In the genomic region with DNA sequence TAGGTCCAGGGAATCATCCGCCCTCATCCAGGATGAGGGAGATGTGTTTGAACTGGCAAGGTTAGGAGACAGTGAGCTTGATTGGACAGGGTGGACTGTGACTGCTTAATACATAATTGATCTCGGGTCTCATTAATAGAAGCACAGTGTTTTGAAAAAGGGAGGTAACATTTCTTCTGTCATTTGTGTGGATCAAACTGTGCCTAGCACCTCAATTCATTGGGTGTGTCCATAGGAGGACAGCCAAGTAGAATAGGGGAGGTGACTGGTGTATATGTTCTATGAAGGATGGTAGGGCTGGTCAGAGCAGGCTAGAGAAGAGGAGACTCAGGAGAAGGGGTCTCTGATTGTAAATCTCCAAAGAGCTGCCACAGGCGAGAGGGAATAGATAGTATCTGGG, we compare ENCODE assay signal across 33 cellular contexts. TPM values are rescaled to one million over a fixed set of nuclear protein-coding genes. Genes with fewer than 3 reads are reported as not detected.
"Had no signal": no experiment of that assay in that cellular context is flagged by ENCODE, and none has a peak within 500 bp of the region (broad histone marks: within the 10 kb centered on the region; RNA-seq: fewer than 3 reads in every experiment).

No MANE protein-coding gene starts in this region.

- H3K9me3 Mint-ChIP-seq: activated B cell treated with CpG ODN at 0.5 μM for 24 hours; activated CD4-positive, alpha-beta memory T cell treated with anti-CD3 and anti-CD28 coated beads for 36 hours; activated CD4-positive, alpha-beta T cell treated with anti-CD3 and anti-CD28 coated beads, Interleukin-2, amount 10 ng/mL, durations not matched to agents 24 days and 14 days; activated CD8-positive, alpha-beta T cell treated with anti-CD3 and anti-CD28 coated beads for 36 hours; activated naive CD4-positive, alpha-beta T cell treated with anti-CD3 and anti-CD28 coated beads, Interleukin-2, amount 10 ng/mL, durations not matched to agents 7 days and 5 days; activated naive CD4-positive, alpha-beta T cell treated with anti-CD3 and anti-CD28 coated beads, Interleukin-2, amount 50 U/mL, for 24 hours; activated naive CD8-positive, alpha-beta T cell treated with anti-CD3 and anti-CD28 coated beads, Interleukin-2, amount 10 ng/mL, durations not matched to agents 7 days and 5 days; activated naive CD8-positive, alpha-beta T cell treated with anti-CD3 and anti-CD28 coated beads, Interleukin-2, amount 50 U/mL, for 24 hours; activated T-cell treated with anti-CD3 and anti-CD28 coated beads, Interleukin-2, amount 50 U/mL, for 24 hours; activated T-helper 2 cell treated with anti-CD3 and anti-CD28 coated beads, Interferon-gamma antibody, Interleukin-2, Interleukin-4, amounts not matched to agents 10 μg/mL and 5 μg/mL and 100 μg/mL, durations not matched to agents 14 hours and 24 hours and 36 hours; central memory CD8-positive, alpha-beta T cell; T-helper 1 cell treated with Interleukin-12 subunit alpha and Interleukin-12 subunit beta and Interleukin-4 antibody, amounts not matched to agents 30 μg/mL and 1 μg/mL, for 36 hours; T-helper 2 cell treated with Interferon-gamma antibody and Interleukin-4, amounts not matched to agents 5 μg/mL and 100 μg/mL, for 36 hours had no signal

- H3K4me3 ChIP-seq: ascending aorta, cardiac muscle cell had no signal

- DNase-seq: activated B cell treated with CpG ODN at 0.5 μM for 24 hours; activated CD4-positive, alpha-beta memory T cell treated with anti-CD3 and anti-CD28 coated beads for 36 hours; activated CD4-positive, alpha-beta T cell treated with anti-CD3 and anti-CD28 coated beads for 4 hours; activated CD4-positive, alpha-beta T cell treated with anti-CD3 and anti-CD28 coated beads, Interleukin-2, amount 10 ng/mL, durations not matched to agents 24 days and 14 days; activated CD4-positive, alpha-beta T cell treated with anti-CD3 and anti-CD28 coated beads, Interleukin-2, amount 50 U/mL, for 1 hour; activated CD4-positive, alpha-beta T cell treated with anti-CD3 and anti-CD28 coated beads, Interleukin-2, amount 50 U/mL, for 4 hours; activated CD4-positive, CD25-positive, alpha-beta regulatory T cell treated with anti-CD3 and anti-CD28 coated beads, Interleukin-2, amount 50 U/mL, for 72 hours; activated CD8-positive, alpha-beta memory T cell treated with anti-CD3 and anti-CD28 coated beads, Interleukin-2, amount 50 U/mL, for 4 hours; activated CD8-positive, alpha-beta T cell treated with anti-CD3 and anti-CD28 coated beads for 36 hours; activated effector memory CD4-positive, alpha-beta T cell treated with Interleukin-2 at 50 U/mL for 16 hours; activated gamma-delta T cell; activated naive CD4-positive, alpha-beta T cell treated with anti-CD3 and anti-CD28 coated beads, Interleukin-2, amount 10 ng/mL, durations not matched to agents 7 days and 5 days; activated naive CD4-positive, alpha-beta T cell treated with Interleukin-2 at 50 U/mL for 16 hours; activated naive CD8-positive, alpha-beta T cell treated with anti-CD3 and anti-CD28 coated beads, Interleukin-2, amount 10 ng/mL, durations not matched to agents 7 days and 5 days; activated naive CD8-positive, alpha-beta T cell treated with anti-CD3 and anti-CD28 coated beads, Interleukin-2, amount 50 U/mL, for 24 hours; activated T-cell treated with anti-CD3 and anti-CD28 coated beads, Interleukin-2, amount 50 U/mL, for 24 hours; activated T-cell treated with anti-CD3 and anti-CD28 coated beads, Interleukin-2, amount 50 U/mL, for 48 hours; anterior cingulate cortex; cerebellar nuclear complex; T-helper 1 cell; T-helper 2 cell; T-helper 9 cell had no signal

- H3K9me3 ChIP-seq: ascending aorta had no signal

- H3K36me3 Mint-ChIP-seq: activated CD4-positive, alpha-beta memory T cell treated with anti-CD3 and anti-CD28 coated beads for 36 hours; activated naive CD4-positive, alpha-beta T cell treated with anti-CD3 and anti-CD28 coated beads, Interleukin-2, amount 10 ng/mL, durations not matched to agents 7 days and 5 days; activated naive CD4-positive, alpha-beta T cell treated with anti-CD3 and anti-CD28 coated beads, Interleukin-2, amount 50 U/mL, for 24 hours; activated naive CD8-positive, alpha-beta T cell; activated naive CD8-positive, alpha-beta T cell treated with anti-CD3 and anti-CD28 coated beads, Interleukin-2, amount 10 ng/mL, durations not matched to agents 7 days and 5 days; brain had no signal

- H3K4me3 Mint-ChIP-seq: activated B cell treated with CpG ODN at 0.5 μM for 24 hours; activated CD4-positive, alpha-beta memory T cell treated with anti-CD3 and anti-CD28 coated beads for 36 hours; activated CD4-positive, alpha-beta T cell treated with anti-CD3 and anti-CD28 coated beads, Interleukin-2, amount 10 ng/mL, durations not matched to agents 24 days and 14 days; activated CD8-positive, alpha-beta T cell treated with anti-CD3 and anti-CD28 coated beads for 36 hours; activated naive CD4-positive, alpha-beta T cell treated with anti-CD3 and anti-CD28 coated beads, Interleukin-2, amount 10 ng/mL, durations not matched to agents 7 days and 5 days; activated naive CD4-positive, alpha-beta T cell treated with anti-CD3 and anti-CD28 coated beads, Interleukin-2, amount 50 U/mL, for 24 hours; activated naive CD8-positive, alpha-beta T cell; activated naive CD8-positive, alpha-beta T cell treated with anti-CD3 and anti-CD28 coated beads, Interleukin-2, amount 10 ng/mL, durations not matched to agents 7 days and 5 days; activated naive CD8-positive, alpha-beta T cell treated with anti-CD3 and anti-CD28 coated beads, Interleukin-2, amount 50 U/mL, for 24 hours; activated T-cell treated with anti-CD3 and anti-CD28 coated beads, Interleukin-2, amount 50 U/mL, for 24 hours; central memory CD8-positive, alpha-beta T cell; T-helper 1 cell treated with Interleukin-12 subunit alpha and Interleukin-12 subunit beta and Interleukin-4 antibody, amounts not matched to agents 30 μg/mL and 1 μg/mL, for 36 hours; T-helper 2 cell treated with Interferon-gamma antibody and Interleukin-4, amounts not matched to agents 5 μg/mL and 100 μg/mL, for 36 hours had no signal

- H3K27ac ChIP-seq: ascending aorta, cardiac muscle cell, VCaP had no signal

- ATAC-seq: activated CD8-positive, alpha-beta T cell treated with anti-CD3 and anti-CD28 coated beads for 36 hours; activated naive CD8-positive, alpha-beta T cell treated with anti-CD3 and anti-CD28 coated beads, Interleukin-2, amount 50 U/mL, for 24 hours had no signal

- H3K36me3 ChIP-seq: ascending aorta, cardiac muscle cell had no signal

- H3K27ac Mint-ChIP-seq: activated B cell treated with CpG ODN at 0.5 μM for 24 hours; activated CD4-positive, alpha-beta memory T cell treated with anti-CD3 and anti-CD28 coated beads for 36 hours; activated CD4-positive, alpha-beta T cell treated with anti-CD3 and anti-CD28 coated beads, Interleukin-2, amount 10 ng/mL, durations not matched to agents 24 days and 14 days; activated CD8-positive, alpha-beta T cell treated with anti-CD3 and anti-CD28 coated beads for 36 hours; activated naive CD4-positive, alpha-beta T cell treated with anti-CD3 and anti-CD28 coated beads, Interleukin-2, amount 10 ng/mL, durations not matched to agents 7 days and 5 days; activated naive CD8-positive, alpha-beta T cell; activated naive CD8-positive, alpha-beta T cell treated with anti-CD3 and anti-CD28 coated beads, Interleukin-2, amount 10 ng/mL, durations not matched to agents 7 days and 5 days; activated naive CD8-positive, alpha-beta T cell treated with anti-CD3 and anti-CD28 coated beads, Interleukin-2, amount 50 U/mL, for 24 hours; activated T-cell treated with anti-CD3 and anti-CD28 coated beads, Interleukin-2, amount 50 U/mL, for 24 hours; activated T-helper 2 cell treated with anti-CD3 and anti-CD28 coated beads, Interferon-gamma antibody, Interleukin-2, Interleukin-4, amounts not matched to agents 10 μg/mL and 5 μg/mL and 100 μg/mL, durations not matched to agents 14 hours and 24 hours and 36 hours; T-helper 1 cell treated with Interleukin-12 subunit alpha and Interleukin-12 subunit beta and Interleukin-4 antibody, amounts not matched to agents 30 μg/mL and 1 μg/mL, for 36 hours; T-helper 2 cell treated with Interferon-gamma antibody and Interleukin-4, amounts not matched to agents 5 μg/mL and 100 μg/mL, for 36 hours had no signal

- H3K4me1 Mint-ChIP-seq: activated CD4-positive, alpha-beta T cell treated with anti-CD3 and anti-CD28 coated beads, Interleukin-2, amount 10 ng/mL, durations not matched to agents 24 days and 14 days; activated naive CD4-positive, alpha-beta T cell treated with anti-CD3 and anti-CD28 coated beads, Interleukin-2, amount 10 ng/mL, durations not matched to agents 7 days and 5 days; activated naive CD4-positive, alpha-beta T cell treated with anti-CD3 and anti-CD28 coated beads, Interleukin-2, amount 50 U/mL, for 24 hours; activated naive CD8-positive, alpha-beta T cell treated with anti-CD3 and anti-CD28 coated beads, Interleukin-2, amount 50 U/mL, for 24 hours had no signal

- H3K27me3 ChIP-seq: ascending aorta had no signal

RNA-seq across cellular contexts. Expression of gene INSYN1, which starts 2.8 kb away (rescaled TPM):
- total RNA-seq: activated B cell treated with CpG ODN at 0.5 μM for 24 hours; activated CD4-positive, alpha-beta memory T cell treated with anti-CD3 and anti-CD28 coated beads for 36 hours; activated CD4-positive, alpha-beta T cell treated with anti-CD3 and anti-CD28 coated beads, Interleukin-2, amount 10 ng/mL, durations not matched to agents 24 days and 14 days; activated CD8-positive, alpha-beta memory T cell treated with anti-CD3 and anti-CD28 coated beads for 36 hours; activated CD8-positive, alpha-beta T cell treated with anti-CD3 and anti-CD28 coated beads for 36 hours; activated naive CD8-positive, alpha-beta T cell treated with anti-CD3 and anti-CD28 coated beads, Interleukin-2, amount 10 ng/mL, durations not matched to agents 7 days and 5 days; activated T-helper 2 cell treated with anti-CD3 and anti-CD28 coated beads, Interferon-gamma antibody, Interleukin-2, Interleukin-4, amounts not matched to agents 10 μg/mL and 5 μg/mL and 100 μg/mL, durations not matched to agents 14 hours and 24 hours and 36 hours had no signal
